In genomic region chr12:62856454-62856853, GRCh38 we compare ENCODE assay signal across 31 cellular contexts.
"Had no signal": no experiment of that assay in that cellular context is flagged by ENCODE, and none has a peak within 500 bp of the region (broad histone marks: within the 10 kb centered on the region; RNA-seq: fewer than 3 reads in every experiment).

No MANE protein-coding gene starts in this region.

- H3K4me1 ChIP-seq: psoas muscle, suprapubic skin, thyroid gland, tibial nerve, upper lobe of left lung, vagina had no signal

- H3K9me3 ChIP-seq: ovary, psoas muscle, spleen, suprapubic skin, thoracic aorta, thyroid gland, tibial nerve, upper lobe of left lung, vagina had no signal

- FAIRE-seq: urothelium cell line had no signal

- H3K27me3 ChIP-seq: neural progenitor cell, ovary, spleen, suprapubic skin, thyroid gland, tibial nerve, upper lobe of left lung, vagina had no signal

- H3K27ac ChIP-seq: neural progenitor cell, ovary, parathyroid adenoma, psoas muscle, skin epidermis, spleen, suprapubic skin, thoracic aorta, thyroid gland, tibial nerve, upper lobe of left lung, vagina had no signal

- H3K4me3 ChIP-seq: neural progenitor cell, ovary, psoas muscle, skin epidermis, smooth muscle cell, spleen, suprapubic skin, thoracic aorta, thyroid gland, tibial nerve, upper lobe of left lung, vagina had no signal

- DNase-seq: naive thymus-derived CD4-positive, alpha-beta T cell; natural killer cell; occipital lobe; ovary; posterior cingulate gyrus; psoas muscle; right cardiac atrium; spleen; stimulated activated CD4-positive, alpha-beta T cell treated with anti-CD3 and anti-CD28 coated beads, Interleukin-12 subunit alpha, Interleukin-12 subunit beta, amount 100 ng/mL, for 4 hours; stimulated activated CD4-positive, alpha-beta T cell treated with anti-CD3 and anti-CD28 coated beads, Interleukin-1b, Interleukin-23, amount 100 ng/mL, for 48 hours; stimulated activated CD4-positive, alpha-beta T cell treated with anti-CD3 and anti-CD28 coated beads, Interleukin-4, amount 100 ng/mL, for 1 hour; stimulated activated CD4-positive, alpha-beta T cell treated with anti-CD3 and anti-CD28 coated beads, Interleukin-4, amount 100 ng/mL, for 4 hours; stimulated activated CD8-positive, alpha-beta memory T cell treated with anti-CD3 and anti-CD28 coated beads, Interleukin-4, amount 100 ng/mL, for 48 hours; stimulated activated naive CD4-positive, alpha-beta T cell; stimulated activated naive CD8-positive, alpha-beta T cell treated with anti-CD3 and anti-CD28 coated beads, Interleukin-15, amount 100 ng/mL, for 72 hours; stimulated activated naive CD8-positive, alpha-beta T cell treated with anti-CD3 and anti-CD28 coated beads, Interleukin-15, Interleukin-2, amounts not matched to agents 100 U/mL and 50 U/mL, for 24 hours; substantia nigra; thyroid gland; trophoblast cell; upper lobe of left lung had no signal

- H3K36me3 ChIP-seq: neural progenitor cell, ovary, spleen, suprapubic skin, thoracic aorta, thyroid gland, tibial nerve, upper lobe of left lung, vagina had no signal

- H3K9ac ChIP-seq: neural progenitor cell, parathyroid adenoma had no signal

- ATAC-seq: naive thymus-derived CD4-positive, alpha-beta T cell; natural killer cell; psoas muscle; right cardiac atrium; sciatic nerve; stimulated activated memory B cell treated with anti-CD40 and anti-IgM and Interleukin-4, amounts not matched to agents 10 μg/mL and 1 μg/mL and 100 μg/mL, for 72 hours; stimulated activated naive CD8-positive, alpha-beta T cell treated with anti-CD3 and anti-CD28 coated beads, Interleukin-15, amount 100 ng/mL, for 72 hours; stimulated activated naive CD8-positive, alpha-beta T cell treated with anti-CD3 and anti-CD28 coated beads, Interleukin-15, Interleukin-2, amounts not matched to agents 100 U/mL and 50 U/mL, for 24 hours had no signal

- H3K4me2 ChIP-seq: neural progenitor cell, smooth muscle cell had no signal

- H2AFZ ChIP-seq: neural progenitor cell, parathyroid adenoma had no signal
